1 cellular context compared by ENCODE assay signal in the genomic region with DNA sequence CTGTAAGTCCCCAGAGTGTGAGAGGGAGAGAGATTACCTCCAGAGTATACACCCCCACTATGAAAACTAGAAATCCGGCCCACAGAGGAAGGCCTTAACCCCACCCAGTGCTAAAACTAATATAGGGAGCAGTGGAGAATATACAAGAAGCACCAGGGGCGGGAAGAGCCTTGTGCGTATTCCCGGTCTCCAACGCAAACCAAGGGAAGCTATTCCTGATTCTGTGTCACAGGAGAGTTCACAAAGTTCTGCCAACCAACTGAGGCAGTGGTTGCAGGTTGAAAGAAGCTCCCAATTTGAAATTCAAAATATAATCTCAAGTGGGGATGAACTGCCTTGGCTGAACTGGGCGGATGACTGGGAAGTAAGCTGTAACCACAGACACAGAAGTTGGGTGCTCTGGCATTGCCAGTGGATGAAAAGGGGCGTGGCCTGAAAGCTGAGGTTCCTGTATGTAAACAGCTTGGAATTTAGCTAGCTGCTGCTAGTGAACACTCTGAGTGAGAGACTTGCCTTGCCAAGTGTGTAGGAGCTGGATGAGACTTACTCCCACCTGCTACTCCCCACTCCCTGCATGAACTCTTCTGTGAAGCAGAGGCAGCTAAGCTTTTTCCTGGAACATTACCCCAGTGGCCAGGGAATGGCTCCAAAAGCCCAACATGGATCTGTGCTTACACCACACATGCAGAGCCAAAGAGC.
TF ChIP-seq lines count a peak whose summit lies in the region.

No MANE protein-coding gene starts in this region.

TF ChIP-seq in IMR-90, 13 proteins besides CTCF, POLR2A, EP300 and RAD21 (continued from another document):
- TF ChIP-seq, protein P1, sequence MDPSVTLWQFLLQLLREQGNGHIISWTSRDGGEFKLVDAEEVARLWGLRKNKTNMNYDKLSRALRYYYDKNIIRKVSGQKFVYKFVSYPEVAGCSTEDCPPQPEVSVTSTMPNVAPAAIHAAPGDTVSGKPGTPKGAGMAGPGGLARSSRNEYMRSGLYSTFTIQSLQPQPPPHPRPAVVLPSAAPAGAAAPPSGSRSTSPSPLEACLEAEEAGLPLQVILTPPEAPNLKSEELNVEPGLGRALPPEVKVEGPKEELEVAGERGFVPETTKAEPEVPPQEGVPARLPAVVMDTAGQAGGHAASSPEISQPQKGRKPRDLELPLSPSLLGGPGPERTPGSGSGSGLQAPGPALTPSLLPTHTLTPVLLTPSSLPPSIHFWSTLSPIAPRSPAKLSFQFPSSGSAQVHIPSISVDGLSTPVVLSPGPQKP (IDR thresholded peaks at IDR 0.05; ENCODE audit: borderline replicate concordance, low read depth, low read length) = no peak
- TF ChIP-seq CHD1 (IDR thresholded peaks at IDR 0.05; ENCODE audit: low read depth, low read length) (no peak), RFX5 (IDR thresholded peaks at IDR 0.05; ENCODE audit: low read depth, low read length) (no peak), BHLHE40 (IDR thresholded peaks at IDR 0.05; ENCODE audit: low read depth, low read length) (no peak)
TF ChIP-seq in IMR-90: peak in this region for 0.
